In genomic region chr11:72812604-72812967, GRCh38 we compare ENCODE assay signal across 8 cellular contexts. TPM values are rescaled to one million over a fixed set of nuclear protein-coding genes. Genes with fewer than 3 reads are reported as not detected.
A peak's percentile ranks its signal among the peaks of the same experiment; 100 is the strongest.
DNase-seq lines count a peak whose midpoint lies in the region; ATAC-seq and TF ChIP-seq lines count a peak whose summit lies in the region.

No MANE protein-coding gene starts in this region.

- no peaks in the 10 kb centered on the region for H3K36me3 ChIP-seq in breast epithelium

- H3K27ac Mint-ChIP-seq in neural crest cell (ENCODE audit: unreplicated experiment) = peak overlapping the region; percentile 91

- peak overlapping the region; percentile 94 to 97 for H3K27ac ChIP-seq in breast epithelium

- no peaks in the 10 kb centered on the region for H3K4me1 ChIP-seq in breast epithelium

- ATAC-seq in GM18520 (IDR thresholded peaks at IDR 0.05; ENCODE audit: unreplicated experiment) = no peak

- H3K4me3 ChIP-seq in breast epithelium = peak overlapping the region; percentile 75 to 95 (median 89)

- TF ChIP-seq CTCF in breast epithelium (IDR thresholded peaks at IDR 0.05) (no peak), neural crest cell (conservative IDR thresholded peaks at IDR 0.05) (no peak)

- no peak for TF ChIP-seq POLR2A in breast epithelium (IDR thresholded peaks at IDR 0.05)

- H3K27me3 ChIP-seq in breast epithelium = no peaks in the 10 kb centered on the region

- H3K9me3 ChIP-seq in breast epithelium = no peaks in the 10 kb centered on the region

- H3K36me3 Mint-ChIP-seq in neural crest cell (ENCODE audit: low read depth) = peaks cover 3% of the 10 kb centered on the region

- peak; percentile 60 to 68 for DNase-seq in NOMO-1 (lab: John Stamatoyannopoulos, UW; ENCODE audit: unreplicated experiment in 2 of 2)
- no peak for DNase-seq in NOMO-1 treated with dmso at 0.1 percent for 144 hours (lab: John Stamatoyannopoulos, UW; ENCODE audit: unreplicated experiment)
- DNase-seq in NCI-H510A (lab: John Stamatoyannopoulos, UW) = peak; percentile 84
- no peak for DNase-seq in breast epithelium (ENCODE audit: low spot score in 2 of 2)
- no peak for DNase-seq in neural crest cell (ENCODE audit: low read depth, low spot score)
- no peak for DNase-seq in stimulated activated CD4-positive, alpha-beta T cell treated with anti-CD3 and anti-CD28 coated beads, Interleukin-15, amount 100 ng/mL, for 24 hours
- DNase-seq in amygdala (lab: John Stamatoyannopoulos, UW) = no peak

- intact Hi-C loops in breast epithelium (cut with DNase I; ENCODE audit: low total_unique reads) = loop anchor here (10.0 kb wide), 1 partner anchor 88 kb away; no protein-coding TSS in a partner anchor

- peaks cover 30% of the 10 kb centered on the region for H3K4me1 Mint-ChIP-seq in neural crest cell

- H3K9me3 Mint-ChIP-seq in neural crest cell = no peaks in the 10 kb centered on the region

- H3K4me3 Mint-ChIP-seq in neural crest cell = peak overlapping the region; percentile 90

- no peaks in the 10 kb centered on the region for H3K27me3 Mint-ChIP-seq in neural crest cell (ENCODE audit: low read depth)

RNA-seq across cellular contexts. Expression of gene ATG16L2, which starts 1.6 kb away (rescaled TPM):
- 10 to 100 TPM; 18.7 to 39.2 (median 28.2) TPM for total RNA-seq in breast epithelium
- total RNA-seq in neural crest cell = 22.7 and 24.5 TPM in 2 replicates

RNA-seq across cellular contexts. Expression of gene STARD10, which starts 18.7 kb away (rescaled TPM):
- total RNA-seq in breast epithelium (100 to 1,000 TPM in 1 of 3 donors, 10 to 100 TPM in 2; 20.6 to 117 (median 93.7) TPM), neural crest cell (12.6 and 13.5 TPM in 2 replicates)

Comparison
In these comparisons a context has a peak if more than half of its experiments do, and no peak if none do; other contexts are left out.
1. DNase-seq: peak in NOMO-1 (2 of 2) and NCI-H510A (single experiment); none in NOMO-1 treated with dmso at 0.1 percent for 144 hours (single experiment), breast epithelium (0 of 2), neural crest cell (single experiment), stimulated activated CD4-positive, alpha-beta T cell treated with anti-CD3 and anti-CD28 coated beads, Interleukin-15, amount 100 ng/mL, for 24 hours (single experiment) and amygdala (0 of 56).